Comparison of ENCODE assay signal across 18 cellular contexts in genomic region chr4:2702361-2702760, GRCh38.
"Had no signal": no experiment of that assay in that cellular context is flagged by ENCODE, and none has a peak within 500 bp of the region (broad histone marks: within the 10 kb centered on the region; RNA-seq: fewer than 3 reads in every experiment).

No MANE protein-coding gene starts in this region.

- H3K9me3 Mint-ChIP-seq: activated CD4-positive, alpha-beta T cell treated with anti-CD3 and anti-CD28 coated beads, Interleukin-2, amount 10 ng/mL, durations not matched to agents 24 days and 14 days; endodermal cell; T-cell had no signal

- H3K36me3 Mint-ChIP-seq: activated naive CD8-positive, alpha-beta T cell had no signal

- H3K4me3 Mint-ChIP-seq: activated CD4-positive, alpha-beta T cell treated with anti-CD3 and anti-CD28 coated beads, Interleukin-2, amount 10 ng/mL, durations not matched to agents 24 days and 14 days; activated CD8-positive, alpha-beta T cell treated with anti-CD3 and anti-CD28 coated beads, Interleukin-2, amount 10 ng/mL, durations not matched to agents 7 days and 5 days; activated naive CD8-positive, alpha-beta T cell; endodermal cell; T-cell had no signal

- H3K27ac Mint-ChIP-seq: activated CD8-positive, alpha-beta T cell treated with anti-CD3 and anti-CD28 coated beads, Interleukin-2, amount 10 ng/mL, durations not matched to agents 7 days and 5 days; activated naive CD8-positive, alpha-beta T cell; endodermal cell had no signal

- H3K27me3 Mint-ChIP-seq: activated CD4-positive, alpha-beta T cell treated with anti-CD3 and anti-CD28 coated beads, Interleukin-2, amount 10 ng/mL, durations not matched to agents 24 days and 14 days; activated naive CD8-positive, alpha-beta T cell; T-cell had no signal

- H3K4me1 Mint-ChIP-seq: endodermal cell, T-cell had no signal

- DNase-seq: activated CD4-positive, alpha-beta T cell treated with anti-CD3 and anti-CD28 coated beads, Interleukin-2, amount 10 ng/mL, durations not matched to agents 24 days and 14 days; activated CD4-positive, CD25-positive, alpha-beta regulatory T cell; activated CD8-positive, alpha-beta T cell treated with anti-CD3 and anti-CD28 coated beads, Interleukin-2, amount 10 ng/mL, durations not matched to agents 7 days and 5 days; activated effector memory CD4-positive, alpha-beta T cell treated with anti-CD3 and anti-CD28 coated beads, Interleukin-2, amount 50 U/mL, for 16 hours; activated T-cell treated with anti-CD3 and anti-CD28 coated beads, Interleukin-2, amount 50 U/mL, for 48 hours; dermis blood vessel endothelial cell; endodermal cell; foreskin melanocyte; hypothalamus; midbrain; ovary; right lobe of liver; small intestine; stimulated activated CD4-positive, alpha-beta T cell treated with anti-CD3 and anti-CD28 coated beads, Interleukin-4, amount 100 ng/mL, for 1 hour; stimulated activated naive CD4-positive, alpha-beta T cell; T-cell; thyroid gland had no signal

- ATAC-seq: activated CD8-positive, alpha-beta T cell treated with anti-CD3 and anti-CD28 coated beads, Interleukin-2, amount 10 ng/mL, durations not matched to agents 7 days and 5 days; right lobe of liver; T-cell had no signal
